ENCODE assay signal across 1 cellular context in genomic region chr9:99176527-99177013, GRCh38.
TF ChIP-seq lines count a peak whose summit lies in the region.

No MANE protein-coding gene starts in this region.

TF ChIP-seq in HepG2, 621 proteins besides CTCF, POLR2A, EP300 and RAD21 (continued from another document):
- TF ChIP-seq MAFF (IDR thresholded peaks at IDR 0.05; ENCODE audit: low read depth, low read length) (peak; percentile 40; the same call in 1 of the 2 replicates), PTBP1 (IDR thresholded peaks at IDR 0.05; ENCODE audit: low read depth, low read length, poor library complexity, severe bottlenecking) (no peak), ZNF33B (CRISPR knock-in tag; IDR thresholded peaks at IDR 0.05) (no peak), PITX1 (CRISPR knock-in tag; IDR thresholded peaks at IDR 0.05) (no peak), TSC22D2 (CRISPR knock-in tag; IDR thresholded peaks at IDR 0.05; ENCODE audit: borderline replicate concordance) (no peak), ZNF234 (CRISPR knock-in tag; conservative IDR thresholded peaks at IDR 0.05) (no peak), PAXIP1 (CRISPR knock-in tag; conservative IDR thresholded peaks at IDR 0.05) (peak; percentile 16; the same call in 1 of the 2 replicates), ZNF263 (CRISPR knock-in tag; IDR thresholded peaks at IDR 0.05) (0 out of 2 replicates have a peak, but pooled peaks have one; percentile 18), MIXL1 (CRISPR knock-in tag; IDR thresholded peaks at IDR 0.05) (no peak), POGK (CRISPR knock-in tag; conservative IDR thresholded peaks at IDR 0.05) (no peak), ZNF709 (CRISPR knock-in tag; IDR thresholded peaks at IDR 0.05) (no peak)
- TF ChIP-seq, protein P1, sequence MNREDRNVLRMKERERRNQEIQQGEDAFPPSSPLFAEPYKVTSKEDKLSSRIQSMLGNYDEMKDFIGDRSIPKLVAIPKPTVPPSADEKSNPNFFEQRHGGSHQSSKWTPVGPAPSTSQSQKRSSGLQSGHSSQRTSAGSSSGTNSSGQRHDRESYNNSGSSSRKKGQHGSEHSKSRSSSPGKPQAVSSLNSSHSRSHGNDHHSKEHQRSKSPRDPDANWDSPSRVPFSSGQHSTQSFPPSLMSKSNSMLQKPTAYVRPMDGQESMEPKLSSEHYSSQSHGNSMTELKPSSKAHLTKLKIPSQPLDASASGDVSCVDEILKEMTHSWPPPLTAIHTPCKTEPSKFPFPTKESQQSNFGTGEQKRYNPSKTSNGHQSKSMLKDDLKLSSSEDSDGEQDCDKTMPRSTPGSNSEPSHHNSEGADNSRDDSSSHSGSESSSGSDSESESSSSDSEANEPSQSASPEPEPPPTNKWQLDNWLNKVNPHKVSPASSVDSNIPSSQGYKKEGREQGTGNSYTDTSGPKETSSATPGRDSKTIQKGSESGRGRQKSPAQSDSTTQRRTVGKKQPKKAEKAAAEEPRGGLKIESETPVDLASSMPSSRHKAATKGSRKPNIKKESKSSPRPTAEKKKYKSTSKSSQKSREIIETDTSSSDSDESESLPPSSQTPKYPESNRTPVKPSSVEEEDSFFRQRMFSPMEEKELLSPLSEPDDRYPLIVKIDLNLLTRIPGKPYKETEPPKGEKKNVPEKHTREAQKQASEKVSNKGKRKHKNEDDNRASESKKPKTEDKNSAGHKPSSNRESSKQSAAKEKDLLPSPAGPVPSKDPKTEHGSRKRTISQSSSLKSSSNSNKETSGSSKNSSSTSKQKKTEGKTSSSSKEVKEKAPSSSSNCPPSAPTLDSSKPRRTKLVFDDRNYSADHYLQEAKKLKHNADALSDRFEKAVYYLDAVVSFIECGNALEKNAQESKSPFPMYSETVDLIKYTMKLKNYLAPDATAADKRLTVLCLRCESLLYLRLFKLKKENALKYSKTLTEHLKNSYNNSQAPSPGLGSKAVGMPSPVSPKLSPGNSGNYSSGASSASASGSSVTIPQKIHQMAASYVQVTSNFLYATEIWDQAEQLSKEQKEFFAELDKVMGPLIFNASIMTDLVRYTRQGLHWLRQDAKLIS (CRISPR knock-in tag; IDR thresholded peaks at IDR 0.05) = no peak
